In genomic region chr1:221762121-221762520, GRCh38 we compare ENCODE assay signal across 28 cellular contexts.
"Had no signal": no experiment of that assay in that cellular context is flagged by ENCODE, and none has a peak within 500 bp of the region (broad histone marks: within the 10 kb centered on the region; RNA-seq: fewer than 3 reads in every experiment).

No MANE protein-coding gene starts in this region.

- H3K4me3 Mint-ChIP-seq: activated CD4-positive, alpha-beta memory T cell treated with anti-CD3 and anti-CD28 coated beads, Interleukin-2, amount 10 ng/mL, durations not matched to agents 7 days and 5 days; activated CD4-positive, alpha-beta T cell treated with anti-CD3 and anti-CD28 coated beads for 36 hours; activated naive CD4-positive, alpha-beta T cell treated with anti-CD3 and anti-CD28 coated beads for 36 hours; activated naive CD8-positive, alpha-beta T cell; activated T-helper 17 cell treated with anti-CD3 and anti-CD28 coated beads, Interleukin-2, amount 50 U/mL, for 72 hours; IgD-negative memory B cell had no signal

- DNase-seq: activated CD4-positive, alpha-beta memory T cell treated with anti-CD3 and anti-CD28 coated beads, Interleukin-2, amount 10 ng/mL, durations not matched to agents 7 days and 5 days; activated CD4-positive, alpha-beta T cell treated with anti-CD3 and anti-CD28 coated beads for 36 hours; activated CD4-positive, alpha-beta T cell treated with anti-CD3 and anti-CD28 coated beads, Interleukin-2, amount 50 U/mL, for 1 hour; activated gamma-delta T cell; activated naive CD4-positive, alpha-beta T cell treated with anti-CD3 and anti-CD28 coated beads for 36 hours; activated T-cell treated with anti-CD3 and anti-CD28 coated beads for 4 hours; activated T-cell treated with anti-CD3 and anti-CD28 coated beads, Interleukin-2, amount 50 U/mL, for 48 hours; NCI-H1092; NCI-H1417; NCI-H1930; NCI-H2171; NCI-H345; NCI-H510A; NCI-H526 treated with DMSO at 0.1 percent for 48 hours; NCI-H82; NK-92 treated with Interleukin-12 subunit alpha and Interleukin-12 subunit beta, amount 100 ng/mL, for 24 hours; OCI-M1; Right ventricle myocardium superior; SJCRH30; SK-N-SH; SW 1271 had no signal

- H3K27ac Mint-ChIP-seq: activated CD4-positive, alpha-beta memory T cell treated with anti-CD3 and anti-CD28 coated beads, Interleukin-2, amount 10 ng/mL, durations not matched to agents 7 days and 5 days; activated CD4-positive, alpha-beta T cell treated with anti-CD3 and anti-CD28 coated beads for 36 hours; activated naive CD4-positive, alpha-beta T cell treated with anti-CD3 and anti-CD28 coated beads for 36 hours; activated naive CD8-positive, alpha-beta T cell; activated T-helper 17 cell treated with anti-CD3 and anti-CD28 coated beads, Interleukin-2, amount 50 U/mL, for 72 hours; IgD-negative memory B cell had no signal

- H3K27ac ChIP-seq: KMS-11, RWPE1, SJCRH30, VCaP had no signal

- H3K9ac ChIP-seq: KMS-11, SK-N-SH had no signal

- H3K36me3 Mint-ChIP-seq: activated naive CD8-positive, alpha-beta T cell had no signal

- H3K4me1 Mint-ChIP-seq: activated T-helper 17 cell treated with anti-CD3 and anti-CD28 coated beads, Interleukin-2, amount 50 U/mL, for 72 hours had no signal

- H3K4me3 ChIP-seq: SJCRH30 had no signal

- ATAC-seq: activated CD4-positive, alpha-beta T cell treated with anti-CD3 and anti-CD28 coated beads for 36 hours; activated T-helper 17 cell treated with anti-CD3 and anti-CD28 coated beads, Interleukin-2, amount 50 U/mL, for 72 hours; Panc1 had no signal

- H3K27me3 Mint-ChIP-seq: activated CD4-positive, alpha-beta memory T cell treated with anti-CD3 and anti-CD28 coated beads, Interleukin-2, amount 10 ng/mL, durations not matched to agents 7 days and 5 days; activated CD4-positive, alpha-beta T cell treated with anti-CD3 and anti-CD28 coated beads for 36 hours; activated naive CD8-positive, alpha-beta T cell; activated T-helper 17 cell treated with anti-CD3 and anti-CD28 coated beads, Interleukin-2, amount 50 U/mL, for 72 hours; IgD-negative memory B cell had no signal

- H3K27me3 ChIP-seq: SJCRH30 had no signal

- H3K9me3 ChIP-seq: SJCRH30, SK-N-SH had no signal

- H3K36me3 ChIP-seq: SJCRH30 had no signal

- H3K4me2 ChIP-seq: SK-N-SH had no signal

- H3K9me3 Mint-ChIP-seq: activated CD4-positive, alpha-beta memory T cell treated with anti-CD3 and anti-CD28 coated beads, Interleukin-2, amount 10 ng/mL, durations not matched to agents 7 days and 5 days; activated naive CD4-positive, alpha-beta T cell treated with anti-CD3 and anti-CD28 coated beads for 36 hours; activated T-helper 17 cell treated with anti-CD3 and anti-CD28 coated beads, Interleukin-2, amount 50 U/mL, for 72 hours; IgD-negative memory B cell had no signal
